31 cellular contexts compared by ENCODE assay signal in the genomic region with DNA sequence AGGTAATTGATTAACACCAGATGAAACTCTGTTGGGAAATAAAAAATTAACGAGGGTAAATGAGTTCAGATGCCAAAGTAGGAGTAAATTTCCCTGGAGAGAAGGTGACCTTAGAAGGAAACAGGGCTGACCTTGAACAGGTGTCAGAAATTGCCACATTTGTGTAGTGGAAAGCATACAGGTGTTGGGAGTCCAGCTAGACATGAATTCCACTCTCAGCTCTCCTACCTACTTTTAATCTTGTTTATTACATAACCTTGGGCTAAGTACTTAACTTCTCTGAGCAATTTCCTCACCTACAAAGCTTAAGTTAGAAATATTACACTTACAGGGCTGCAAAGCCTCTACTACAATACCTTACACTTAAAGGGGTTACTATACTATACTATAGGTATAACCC.
"Had no signal": no experiment of that assay in that cellular context is flagged by ENCODE, and none has a peak within 500 bp of the region (broad histone marks: within the 10 kb centered on the region; RNA-seq: fewer than 3 reads in every experiment).

No MANE protein-coding gene starts in this region.

- ATAC-seq: activated CD8-positive, alpha-beta memory T cell treated with anti-CD3 and anti-CD28 coated beads, Interleukin-2, amount 10 ng/mL, durations not matched to agents 7 days and 5 days; Panc1; Right ventricle myocardium inferior; T-cell had no signal

- H3K27me3 Mint-ChIP-seq: activated B cell treated with CpG ODN at 0.5 μM for 24 hours; activated CD4-positive, alpha-beta T cell treated with anti-CD3 and anti-CD28 coated beads, Interleukin-2, amount 10 ng/mL, durations not matched to agents 24 days and 14 days; activated CD8-positive, alpha-beta memory T cell treated with anti-CD3 and anti-CD28 coated beads, Interleukin-2, amount 10 ng/mL, durations not matched to agents 7 days and 5 days; activated naive CD8-positive, alpha-beta T cell; activated T-cell treated with anti-CD3 and anti-CD28 coated beads, Interleukin-2, amount 50 U/mL, for 24 hours; IgD-negative memory B cell; T-cell had no signal

- H3K27ac ChIP-seq: SK-N-MC had no signal

- H3K27ac Mint-ChIP-seq: activated B cell treated with CpG ODN at 0.5 μM for 24 hours; activated CD4-positive, alpha-beta T cell treated with anti-CD3 and anti-CD28 coated beads, Interleukin-2, amount 10 ng/mL, durations not matched to agents 24 days and 14 days; activated CD8-positive, alpha-beta memory T cell treated with anti-CD3 and anti-CD28 coated beads, Interleukin-2, amount 10 ng/mL, durations not matched to agents 7 days and 5 days; activated naive CD8-positive, alpha-beta T cell; activated T-cell treated with anti-CD3 and anti-CD28 coated beads, Interleukin-2, amount 50 U/mL, for 24 hours; activated T-helper 1 cell treated with anti-CD3 and anti-CD28 coated beads, Interleukin-12 subunit alpha, Interleukin-12 subunit beta, Interleukin-2, Interleukin-4 antibody, amounts not matched to agents 30 ng/mL and 10 ng/mL and 1 ng/mL, durations not matched to agents 14 hours and 24 hours and 36 hours; IgD-negative memory B cell; T-cell had no signal

- H3K4me1 Mint-ChIP-seq: activated CD4-positive, alpha-beta T cell treated with anti-CD3 and anti-CD28 coated beads, Interleukin-2, amount 10 ng/mL, durations not matched to agents 24 days and 14 days had no signal

- H3K4me3 Mint-ChIP-seq: activated B cell treated with CpG ODN at 0.5 μM for 24 hours; activated CD4-positive, alpha-beta T cell treated with anti-CD3 and anti-CD28 coated beads, Interleukin-2, amount 10 ng/mL, durations not matched to agents 24 days and 14 days; activated CD8-positive, alpha-beta memory T cell treated with anti-CD3 and anti-CD28 coated beads, Interleukin-2, amount 10 ng/mL, durations not matched to agents 7 days and 5 days; activated naive CD8-positive, alpha-beta T cell; activated T-cell treated with anti-CD3 and anti-CD28 coated beads, Interleukin-2, amount 50 U/mL, for 24 hours; activated T-helper 1 cell treated with anti-CD3 and anti-CD28 coated beads, Interleukin-12 subunit alpha, Interleukin-12 subunit beta, Interleukin-2, Interleukin-4 antibody, amounts not matched to agents 30 ng/mL and 10 ng/mL and 1 ng/mL, durations not matched to agents 14 hours and 24 hours and 36 hours; IgD-negative memory B cell; T-cell had no signal

- H3K4me3 ChIP-seq: SK-N-MC had no signal

- DNase-seq: activated B cell treated with CpG ODN at 0.5 μM for 24 hours; activated CD4-positive, alpha-beta T cell treated with anti-CD3 and anti-CD28 coated beads for 1 hour; activated CD4-positive, alpha-beta T cell treated with anti-CD3 and anti-CD28 coated beads, Interleukin-2, amount 10 ng/mL, durations not matched to agents 24 days and 14 days; activated CD4-positive, alpha-beta T cell treated with anti-CD3 and anti-CD28 coated beads, Interleukin-2, amount 50 U/mL, for 48 hours; activated CD8-positive, alpha-beta memory T cell treated with anti-CD3 and anti-CD28 coated beads, Interleukin-2, amount 10 ng/mL, durations not matched to agents 7 days and 5 days; activated effector memory CD4-positive, alpha-beta T cell treated with anti-CD3 and anti-CD28 coated beads, Interleukin-2, amount 50 U/mL, for 16 hours; activated naive CD4-positive, alpha-beta T cell treated with Interleukin-2 at 50 U/mL for 16 hours; activated T-cell treated with anti-CD3 and anti-CD28 coated beads, Interleukin-2, amount 50 U/mL, for 24 hours; amygdala; KG1; MV-4-11; NCI-H1092 treated with DMSO at 0.1 percent for 48 hours; NCI-H1417 treated with DMSO at 0.1 percent for 48 hours; NCI-H1694; NCI-H2029; NCI-H2107; NCI-H2171 treated with DMSO at 0.1 percent for 48 hours; NCI-H526 treated with DMSO at 0.1 percent for 48 hours; NCI-H82; NK-92 treated with Interleukin-12 subunit alpha and Interleukin-12 subunit beta, amount 100 ng/mL, for 24 hours; OCI-M1; RPMI8226; T-cell; T-helper 2 cell; T1000 had no signal

- H3K9me3 Mint-ChIP-seq: activated T-helper 1 cell treated with anti-CD3 and anti-CD28 coated beads, Interleukin-12 subunit alpha, Interleukin-12 subunit beta, Interleukin-2, Interleukin-4 antibody, amounts not matched to agents 30 ng/mL and 10 ng/mL and 1 ng/mL, durations not matched to agents 14 hours and 24 hours and 36 hours had no signal
